ENCODE assay signal across 8 cellular contexts in the genomic region with DNA sequence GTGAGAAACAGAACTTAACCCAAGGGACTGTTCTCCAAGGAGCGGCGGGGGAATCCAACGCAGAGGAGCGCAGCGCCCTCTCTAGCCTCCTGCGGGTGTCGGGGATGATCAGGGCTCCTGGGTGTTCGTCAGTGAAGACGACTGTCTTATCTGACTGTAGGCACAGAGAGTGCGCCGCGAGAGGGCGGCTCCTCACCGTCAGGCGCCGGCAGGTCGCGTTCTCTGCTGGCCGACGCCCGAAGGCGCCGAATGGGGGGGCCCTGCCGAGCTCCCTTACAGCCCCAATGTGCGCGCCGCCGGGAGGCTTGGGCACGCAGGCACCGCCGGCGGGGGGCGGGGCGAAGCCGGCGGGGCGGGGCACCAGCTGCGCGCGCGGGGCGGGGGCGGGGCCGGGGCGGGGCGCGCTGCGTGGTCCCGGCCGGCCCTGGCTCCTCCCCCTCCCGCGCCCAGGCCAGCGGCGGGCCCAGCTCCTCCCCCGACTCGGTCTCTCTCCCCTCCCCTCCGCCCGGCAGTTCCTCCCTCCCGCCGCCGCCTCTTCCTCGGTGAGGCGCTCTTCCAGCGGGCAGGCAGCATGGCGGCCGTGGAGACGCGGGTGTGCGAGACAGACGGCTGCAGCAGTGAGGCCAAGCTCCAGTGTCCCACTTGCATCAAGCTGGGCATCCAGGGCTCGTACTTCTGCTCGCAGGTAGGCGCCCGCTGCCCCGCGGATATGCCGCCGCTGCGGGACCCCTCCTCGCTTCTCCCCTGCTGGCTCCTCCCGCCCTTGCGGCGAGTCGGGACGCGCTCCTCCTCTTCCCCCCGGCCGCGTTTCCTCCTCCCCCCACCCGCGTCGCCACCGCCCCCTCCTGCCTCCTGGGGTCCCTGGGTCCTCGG.
DNase-seq lines count a peak whose midpoint lies in the region; ATAC-seq and TF ChIP-seq lines count a peak whose summit lies in the region.

A gene (plus strand): TSS at position 539 of the 873 bp plus-strand sequence. CDS start 33 bp downstream, at position 572.

- peak within 1 kb of the TSS; percentile 91 for H3K27ac Mint-ChIP-seq in central memory CD8-positive, alpha-beta T cell (ENCODE audit: low read depth)

- peak within 1 kb of the TSS; percentile 65 for H3K4me3 Mint-ChIP-seq in central memory CD8-positive, alpha-beta T cell

- TF ChIP-seq CTCF in AG10803 (conservative IDR thresholded peaks at IDR 0.05; ENCODE audit: low read length) = peak; percentile 61

- no peaks in the 10 kb centered on the region for H3K9me3 Mint-ChIP-seq in central memory CD8-positive, alpha-beta T cell

- DNase-seq in AG10803 (ENCODE audit: low read depth) (peak; percentile 95), NCI-H345 treated with DMSO at 0.1 percent for 48 hours (lab: John Stamatoyannopoulos, UW; ENCODE audit: unreplicated experiment) (peak; percentile 76), islet precursor cell (peak; percentile 99)
- DNase-seq in activated CD4-positive, CD25-positive, alpha-beta regulatory T cell treated with anti-CD3 and anti-CD28 coated beads, Interleukin-2, amount 50 U/mL, for 16 hours (ENCODE audit: low read depth, low spot score) = peak; percentile 91
- peak; percentile 87 to 94 for DNase-seq in central memory CD8-positive, alpha-beta T cell (ENCODE audit: low spot score in 2 of 2)
- peak; percentile 81 to 94 (median 92) for DNase-seq in stimulated activated CD4-positive, alpha-beta T cell treated with anti-CD3 and anti-CD28 coated beads, Interleukin-12 subunit alpha, Interleukin-12 subunit beta, amount 100 ng/mL, for 48 hours (ENCODE audit: low read depth in 2 of 3, low spot score in 1 of 3)

- H3K27me3 Mint-ChIP-seq in central memory CD8-positive, alpha-beta T cell = no peaks in the 10 kb centered on the region

- peak; percentile 92 for ATAC-seq in GM19025 (IDR thresholded peaks at IDR 0.05; ENCODE audit: low read depth, unreplicated experiment)
- ATAC-seq in HG03342 (IDR thresholded peaks at IDR 0.05; ENCODE audit: unreplicated experiment) = peak; percentile 94
- ATAC-seq in central memory CD8-positive, alpha-beta T cell (replicated peaks; ENCODE audit: extremely low read depth, poor library complexity, severe bottlenecking) = peak; percentile 93

- peak within 1 kb of the TSS; percentile 96 for H3K4me3 ChIP-seq in AG10803 (ENCODE audit: low read length)

- peaks cover 34% of the 10 kb centered on the region for H3K4me1 Mint-ChIP-seq in central memory CD8-positive, alpha-beta T cell

- peaks cover 3% of the 10 kb centered on the region for H3K36me3 Mint-ChIP-seq in central memory CD8-positive, alpha-beta T cell (ENCODE audit: insufficient read depth)

Comparison
In these comparisons a context has a peak if more than half of its experiments do, and no peak if none do; other contexts are left out.
1. Peak in every context shown above with its lines: DNase-seq, ATAC-seq and H3K4me3 ChIP-seq.